ENCODE assay signal across 10 cellular contexts in genomic region chr10:114388275-114388674, GRCh38. TPM values are rescaled to one million over a fixed set of nuclear protein-coding genes. Genes with fewer than 3 reads are reported as not detected.
DNase-seq lines count a peak whose midpoint lies in the region; ATAC-seq and TF ChIP-seq lines count a peak whose summit lies in the region.
"Had no signal": no experiment of that assay in that cellular context is flagged by ENCODE, and none has a peak within 500 bp of the region (broad histone marks: within the 10 kb centered on the region; RNA-seq: fewer than 3 reads in every experiment).

No MANE protein-coding gene starts in this region.

- H3K4me1 ChIP-seq in thyroid gland (peaks cover 87 to 91% of the 10 kb centered on the region in 2 donors), osteoblast (ENCODE audit: insufficient read depth, low read length) (no peaks in the 10 kb centered on the region)

- peaks cover 10 to 30% of the 10 kb centered on the region in 2 donors for H3K27me3 Mint-ChIP-seq in natural killer cell treated with Interleukin-12 subunit alpha and Interleukin-12 subunit beta and Interleukin-15 and Interleukin-18, amount 100 ng/mL, for 72 hours
- peaks cover 9 to 12% of the 10 kb centered on the region in 2 donors for H3K27me3 Mint-ChIP-seq in natural killer cell (ENCODE audit: low read depth in 2 of 2)
- H3K27me3 Mint-ChIP-seq in activated CD4-positive, alpha-beta memory T cell treated with anti-CD3 and anti-CD28 coated beads, Interleukin-2, amount 10 ng/mL, durations not matched to agents 7 days and 5 days, result peaks cover 15% of the 10 kb centered on the region

- H3K36me3 Mint-ChIP-seq in natural killer cell treated with Interleukin-12 subunit alpha and Interleukin-12 subunit beta and Interleukin-15 and Interleukin-18, amount 100 ng/mL, for 72 hours, result no peaks in the 10 kb centered on the region
- H3K36me3 Mint-ChIP-seq in natural killer cell, result no peaks in the 10 kb centered on the region
- no peaks in the 10 kb centered on the region for H3K36me3 Mint-ChIP-seq in activated CD4-positive, alpha-beta memory T cell treated with anti-CD3 and anti-CD28 coated beads, Interleukin-2, amount 10 ng/mL, durations not matched to agents 7 days and 5 days (ENCODE audit: low read depth)

- H4K20me1 ChIP-seq in osteoblast (ENCODE audit: insufficient read depth, low read length), result no peaks in the 10 kb centered on the region

- H3K9me3 ChIP-seq in thyroid gland, result no peaks in the 10 kb centered on the region
- H3K9me3 ChIP-seq in osteoblast (ENCODE audit: low read depth, low read length), result no peaks in the 10 kb centered on the region

- H3K4me3 ChIP-seq in thyroid gland (replicated peaks in 1 of 3), result no peak overlapping the region
- no peak overlapping the region for H3K4me3 ChIP-seq in osteoblast (ENCODE audit: insufficient read depth, low read length)

- intact Hi-C loops in natural killer cell (cut with micrococcal nuclease) (no loop called here), thyroid gland (cut with DNase I) (no loop called here)

- ATAC-seq in natural killer cell treated with Interleukin-12 subunit alpha and Interleukin-12 subunit beta and Interleukin-15 and Interleukin-18, amount 100 ng/mL, for 72 hours, result peak; percentile 57 to 70
- no peak for ATAC-seq in natural killer cell
- ATAC-seq in HG03066 (IDR thresholded peaks at IDR 0.05; ENCODE audit: low read depth, unreplicated experiment), result peak; percentile 59

- no peak for TF ChIP-seq POLR2A in thyroid gland (IDR thresholded peaks at IDR 0.05)

- DNase-seq in natural killer cell treated with Interleukin-12 subunit alpha and Interleukin-12 subunit beta and Interleukin-15 and Interleukin-18, amount 100 ng/mL, for 72 hours (ENCODE audit: low spot score), result peak; percentile 45
- DNase-seq in natural killer cell (no peak), thyroid gland (no peak), NCI-H82 treated with DMSO at 0.1 percent for 48 hours (lab: John Stamatoyannopoulos, UW; ENCODE audit: unreplicated experiment) (no peak), osteoblast (ENCODE audit: insufficient read length, low spot score, missing footprints) (no peak), mucosa of gallbladder (ENCODE audit: low spot score) (no peak)
- DNase-seq in activated CD4-positive, alpha-beta memory T cell treated with anti-CD3 and anti-CD28 coated beads, Interleukin-2, amount 10 ng/mL, durations not matched to agents 7 days and 5 days, result no peak
- DNase-seq: activated gamma-delta T cell, T1000 had no signal

- CTCF ChIA-PET in activated CD4-positive, alpha-beta memory T cell treated with anti-CD3 and anti-CD28 coated beads, Interleukin-2, amount 10 ng/mL, durations not matched to agents 7 days and 5 days (lab: Charles Lee), result interaction anchor here (1.3 kb wide), 1 partner anchor 9 kb away, joined by 4 read pairs; no protein-coding TSS in a partner anchor

- peak overlapping the region in 1 of 2 donors; percentile 36 for H3K27ac Mint-ChIP-seq in natural killer cell treated with Interleukin-12 subunit alpha and Interleukin-12 subunit beta and Interleukin-15 and Interleukin-18, amount 100 ng/mL, for 72 hours
- H3K27ac Mint-ChIP-seq in natural killer cell, result no peak overlapping the region
- H3K27ac Mint-ChIP-seq in activated CD4-positive, alpha-beta memory T cell treated with anti-CD3 and anti-CD28 coated beads, Interleukin-2, amount 10 ng/mL, durations not matched to agents 7 days and 5 days, result peak overlapping the region; percentile 10

- POLR2A ChIA-PET in activated CD4-positive, alpha-beta memory T cell treated with anti-CD3 and anti-CD28 coated beads, Interleukin-2, amount 10 ng/mL, durations not matched to agents 7 days and 5 days (lab: Charles Lee), result no interaction called here

- TF ChIP-seq CTCF in natural killer cell (IDR thresholded peaks at IDR 0.05) (no peak), thyroid gland (IDR thresholded peaks at IDR 0.05) (no peak), osteoblast (IDR thresholded peaks at IDR 0.05; ENCODE audit: extremely low read depth, low read depth, low read length) (no peak)

- H3K27ac ChIP-seq in thyroid gland, result peak overlapping the region; percentile 83 to 98 (median 90)
- no peak overlapping the region for H3K27ac ChIP-seq in osteoblast (ENCODE audit: low read depth, low read length)

- no peaks in the 10 kb centered on the region for H3K79me2 ChIP-seq in osteoblast (ENCODE audit: insufficient read depth, low read length)

- H3K27me3 ChIP-seq in thyroid gland (no peaks in the 10 kb centered on the region), osteoblast (ENCODE audit: insufficient read depth, low read length) (no peaks in the 10 kb centered on the region)

- H3K4me1 Mint-ChIP-seq in natural killer cell treated with Interleukin-12 subunit alpha and Interleukin-12 subunit beta and Interleukin-15 and Interleukin-18, amount 100 ng/mL, for 72 hours (ENCODE audit: low read depth in 2 of 2), result peaks cover 8 to 9% of the 10 kb centered on the region in 2 donors
- peaks cover 0 to 4% of the 10 kb centered on the region in 2 donors for H3K4me1 Mint-ChIP-seq in natural killer cell
- peaks cover 10% of the 10 kb centered on the region for H3K4me1 Mint-ChIP-seq in activated CD4-positive, alpha-beta memory T cell treated with anti-CD3 and anti-CD28 coated beads, Interleukin-2, amount 10 ng/mL, durations not matched to agents 7 days and 5 days

- H3K4me2 ChIP-seq in osteoblast (ENCODE audit: insufficient read depth, low read length), result no peak overlapping the region

- peaks cover 0 to 3% of the 10 kb centered on the region in 2 donors for H3K36me3 ChIP-seq in thyroid gland
- no peaks in the 10 kb centered on the region for H3K36me3 ChIP-seq in osteoblast (ENCODE audit: insufficient read depth, low read length)

- H3K4me3 Mint-ChIP-seq in natural killer cell treated with Interleukin-12 subunit alpha and Interleukin-12 subunit beta and Interleukin-15 and Interleukin-18, amount 100 ng/mL, for 72 hours, result peak overlapping the region; percentile 9
- H3K4me3 Mint-ChIP-seq in natural killer cell, result no peak overlapping the region
- H3K4me3 Mint-ChIP-seq in activated CD4-positive, alpha-beta memory T cell treated with anti-CD3 and anti-CD28 coated beads, Interleukin-2, amount 10 ng/mL, durations not matched to agents 7 days and 5 days, result no peak overlapping the region

- 66 to 68% methylated on average over 3 of the region's 3 CpGs for WGBS in thyroid gland, 2 donors

- H2AFZ ChIP-seq in osteoblast (ENCODE audit: low read length), result no peak overlapping the region

- no peaks in the 10 kb centered on the region for H3K9me3 Mint-ChIP-seq in natural killer cell treated with Interleukin-12 subunit alpha and Interleukin-12 subunit beta and Interleukin-15 and Interleukin-18, amount 100 ng/mL, for 72 hours
- H3K9me3 Mint-ChIP-seq in natural killer cell, result no peaks in the 10 kb centered on the region
- H3K9me3 Mint-ChIP-seq in activated CD4-positive, alpha-beta memory T cell treated with anti-CD3 and anti-CD28 coated beads, Interleukin-2, amount 10 ng/mL, durations not matched to agents 7 days and 5 days, result peaks cover 5% of the 10 kb centered on the region

RNA-seq across cellular contexts. Expression of gene AFAP1L2, which starts 16.0 kb away (rescaled TPM):
- 1 to 10 TPM; 1.3 to 8.8 TPM for total RNA-seq in natural killer cell treated with Interleukin-12 subunit alpha and Interleukin-12 subunit beta and Interleukin-15 and Interleukin-18, amount 100 ng/mL, for 72 hours
- 1 to 10 TPM in 2 of 3 donors, under 1 TPM in 1; 0.66 to 2.8 (median 1.3) TPM for total RNA-seq in natural killer cell
- total RNA-seq in activated CD4-positive, alpha-beta memory T cell treated with anti-CD3 and anti-CD28 coated beads, Interleukin-2, amount 10 ng/mL, durations not matched to agents 7 days and 5 days, result 1 to 10 TPM; 1.5 to 1.9 TPM
- total RNA-seq in thyroid gland, result 100 to 1,000 TPM; 135 to 356 (median 299) TPM
- total RNA-seq in osteoblast, result 0.36 TPM in 1 of 2 replicates, not detected in the other
- 6.3 TPM for total RNA-seq in mucosa of gallbladder

Comparison
In these comparisons a context has a peak if more than half of its experiments do, and no peak if none do; other contexts are left out.
1. ATAC-seq: peak in natural killer cell treated with Interleukin-12 subunit alpha and Interleukin-12 subunit beta and Interleukin-15 and Interleukin-18, amount 100 ng/mL, for 72 hours (2 of 2) and HG03066 (single experiment); none in natural killer cell (0 of 3).
2. RNA of gene AFAP1L2, which starts 16.0 kb away (total RNA-seq): 135 to 356 TPM in thyroid gland; 1.3 to 8.8 TPM in natural killer cell treated with Interleukin-12 subunit alpha and Interleukin-12 subunit beta and Interleukin-15 and Interleukin-18, amount 100 ng/mL, for 72 hours, 6.3 TPM in mucosa of gallbladder (single experiment), 1.5 to 1.9 TPM in activated CD4-positive, alpha-beta memory T cell treated with anti-CD3 and anti-CD28 coated beads, Interleukin-2, amount 10 ng/mL, durations not matched to agents 7 days and 5 days, 0.66 to 2.8 TPM in natural killer cell and 0.36 TPM in osteoblast; every median in the first group is over 10 times any median in the second.